In genomic region chr3:88078930-88079329, GRCh38 we compare ENCODE assay signal across 8 cellular contexts.
"Had no signal": no experiment of that assay in that cellular context is flagged by ENCODE, and none has a peak within 500 bp of the region (broad histone marks: within the 10 kb centered on the region; RNA-seq: fewer than 3 reads in every experiment).

No MANE protein-coding gene starts in this region.

- H3K27ac Mint-ChIP-seq: GM23338, H9 had no signal

- H2AFZ ChIP-seq: GM23338 had no signal

- ATAC-seq: GM23338 had no signal

- H3K9ac ChIP-seq: KMS-11 had no signal

- FAIRE-seq: H1, H54, HTR-8/SVneo had no signal

- H3K27ac ChIP-seq: KMS-11 had no signal

- H3K4me3 ChIP-seq: GM23338 had no signal

- H3K4me3 Mint-ChIP-seq: GM23338, H9 had no signal

- DNase-seq: H9, HCEC 1CT, KBM-7 had no signal

- H3K4me2 ChIP-seq: GM23338, KMS-11 had no signal
